ENCODE assay signal across 8 cellular contexts in the genomic region with DNA sequence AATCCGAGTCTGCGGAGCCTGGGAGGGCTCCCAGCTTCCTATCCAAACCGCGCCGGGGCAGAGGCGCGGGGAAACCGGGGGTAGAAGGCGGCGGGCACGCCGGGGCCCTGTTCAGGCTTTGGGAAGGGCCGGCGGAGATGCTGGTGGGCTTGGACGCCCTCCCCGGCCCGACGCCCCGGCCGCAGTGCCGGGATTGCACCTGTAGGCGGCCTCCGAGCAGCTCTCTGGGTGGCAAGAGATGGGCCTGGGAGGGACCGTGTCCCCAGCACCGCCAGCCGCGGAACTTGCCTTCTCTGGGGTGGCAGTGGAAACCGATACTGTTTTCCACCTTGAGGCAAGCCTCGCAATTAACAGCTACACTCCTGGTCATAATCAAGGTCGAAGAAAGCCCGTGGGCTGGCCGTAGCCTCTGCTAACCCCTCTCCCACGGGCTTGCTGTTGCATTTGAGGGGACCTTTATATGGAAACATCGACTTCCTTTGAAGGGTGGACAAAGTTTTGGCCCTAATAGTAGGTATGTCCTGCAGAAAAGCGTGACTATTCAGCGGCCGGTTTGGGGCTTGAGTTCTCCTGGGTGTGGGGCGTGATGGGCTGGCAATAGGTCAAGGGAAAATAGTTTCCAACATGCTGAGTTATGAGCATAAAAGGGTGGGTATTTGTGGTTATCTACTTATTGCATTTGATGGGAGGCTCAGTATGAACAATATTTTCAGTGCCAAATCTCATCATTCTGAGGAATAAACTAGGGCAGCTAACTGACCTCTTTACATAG. TPM values are rescaled to one million over a fixed set of nuclear protein-coding genes. Genes with fewer than 3 reads are reported as not detected.
DNase-seq lines count a peak whose midpoint lies in the region; ATAC-seq lines count a peak whose summit lies in the region.

No MANE protein-coding gene starts in this region.

- H3K36me3 Mint-ChIP-seq in activated T-helper 17 cell treated with anti-CD3 and anti-CD28 coated beads, Interleukin-2, amount 50 U/mL, for 72 hours (ENCODE audit: low read depth), result peaks cover 5% of the 10 kb centered on the region

- H3K27me3 Mint-ChIP-seq in activated T-helper 17 cell treated with anti-CD3 and anti-CD28 coated beads, Interleukin-2, amount 50 U/mL, for 72 hours, result peaks cover 46% of the 10 kb centered on the region

- no peaks in the 10 kb centered on the region for H3K27me3 ChIP-seq in neuron (ENCODE audit: insufficient read depth, low read length)

- H2AFZ ChIP-seq in neuron (ENCODE audit: low read depth, low read length), result peak overlapping the region; percentile 90

- no peak overlapping the region for H3K27ac Mint-ChIP-seq in activated T-helper 17 cell treated with anti-CD3 and anti-CD28 coated beads, Interleukin-2, amount 50 U/mL, for 72 hours

- H3K9me3 ChIP-seq in neuron (ENCODE audit: low read length), result no peaks in the 10 kb centered on the region

- H3K4me3 ChIP-seq in neuron (ENCODE audit: low read length), result peak overlapping the region; percentile 81

- DNase-seq in DMS153 (lab: John Stamatoyannopoulos, UW), result peak; percentile 71
- peak; percentile 70 for DNase-seq in NCI-H526 treated with DMSO at 0.1 percent for 48 hours (lab: John Stamatoyannopoulos, UW)
- peak; percentile 64 for DNase-seq in globus pallidus (ENCODE audit: low spot score)
- no peak for DNase-seq in DMS114 treated with DMSO at 0.1 percent for 48 hours (lab: John Stamatoyannopoulos, UW; ENCODE audit: unreplicated experiment)

- H3K4me3 Mint-ChIP-seq in activated T-helper 17 cell treated with anti-CD3 and anti-CD28 coated beads, Interleukin-2, amount 50 U/mL, for 72 hours, result peak overlapping the region; percentile 69

- no peaks in the 10 kb centered on the region for H3K9me3 Mint-ChIP-seq in activated T-helper 17 cell treated with anti-CD3 and anti-CD28 coated beads, Interleukin-2, amount 50 U/mL, for 72 hours

- peaks cover 5% of the 10 kb centered on the region for H3K4me1 Mint-ChIP-seq in activated T-helper 17 cell treated with anti-CD3 and anti-CD28 coated beads, Interleukin-2, amount 50 U/mL, for 72 hours

- H3K36me3 ChIP-seq in neuron (ENCODE audit: insufficient read depth, low read length), result peaks cover 9% of the 10 kb centered on the region

- peaks cover 20% of the 10 kb centered on the region for H3K4me1 ChIP-seq in neuron (ENCODE audit: insufficient read depth, low read length)

- ATAC-seq in GM19397 (IDR thresholded peaks at IDR 0.05; ENCODE audit: unreplicated experiment), result peak; percentile 45
- ATAC-seq in HG03439 (IDR thresholded peaks at IDR 0.05; ENCODE audit: unreplicated experiment), result peak; percentile 45
- peak; percentile 37 for ATAC-seq in activated T-helper 17 cell treated with anti-CD3 and anti-CD28 coated beads, Interleukin-2, amount 50 U/mL, for 72 hours (replicated peaks)

RNA-seq across cellular contexts. Expression of gene JAG1, which starts 1.1 kb away (rescaled TPM):
- under 1 TPM in 1 of 2 donors, not detected in 1; 0.98 TPM for total RNA-seq in activated T-helper 17 cell treated with anti-CD3 and anti-CD28 coated beads, Interleukin-2, amount 50 U/mL, for 72 hours
